Comparison of ENCODE assay signal across 1 cellular context in genomic region chr10:23171232-23171876, GRCh38.
TF ChIP-seq lines count a peak whose summit lies in the region.

No MANE protein-coding gene starts in this region.

TF ChIP-seq in HepG2, 621 proteins besides CTCF, POLR2A, EP300 and RAD21 (continued from another document and continues in another):
- TF ChIP-seq, protein P1, sequence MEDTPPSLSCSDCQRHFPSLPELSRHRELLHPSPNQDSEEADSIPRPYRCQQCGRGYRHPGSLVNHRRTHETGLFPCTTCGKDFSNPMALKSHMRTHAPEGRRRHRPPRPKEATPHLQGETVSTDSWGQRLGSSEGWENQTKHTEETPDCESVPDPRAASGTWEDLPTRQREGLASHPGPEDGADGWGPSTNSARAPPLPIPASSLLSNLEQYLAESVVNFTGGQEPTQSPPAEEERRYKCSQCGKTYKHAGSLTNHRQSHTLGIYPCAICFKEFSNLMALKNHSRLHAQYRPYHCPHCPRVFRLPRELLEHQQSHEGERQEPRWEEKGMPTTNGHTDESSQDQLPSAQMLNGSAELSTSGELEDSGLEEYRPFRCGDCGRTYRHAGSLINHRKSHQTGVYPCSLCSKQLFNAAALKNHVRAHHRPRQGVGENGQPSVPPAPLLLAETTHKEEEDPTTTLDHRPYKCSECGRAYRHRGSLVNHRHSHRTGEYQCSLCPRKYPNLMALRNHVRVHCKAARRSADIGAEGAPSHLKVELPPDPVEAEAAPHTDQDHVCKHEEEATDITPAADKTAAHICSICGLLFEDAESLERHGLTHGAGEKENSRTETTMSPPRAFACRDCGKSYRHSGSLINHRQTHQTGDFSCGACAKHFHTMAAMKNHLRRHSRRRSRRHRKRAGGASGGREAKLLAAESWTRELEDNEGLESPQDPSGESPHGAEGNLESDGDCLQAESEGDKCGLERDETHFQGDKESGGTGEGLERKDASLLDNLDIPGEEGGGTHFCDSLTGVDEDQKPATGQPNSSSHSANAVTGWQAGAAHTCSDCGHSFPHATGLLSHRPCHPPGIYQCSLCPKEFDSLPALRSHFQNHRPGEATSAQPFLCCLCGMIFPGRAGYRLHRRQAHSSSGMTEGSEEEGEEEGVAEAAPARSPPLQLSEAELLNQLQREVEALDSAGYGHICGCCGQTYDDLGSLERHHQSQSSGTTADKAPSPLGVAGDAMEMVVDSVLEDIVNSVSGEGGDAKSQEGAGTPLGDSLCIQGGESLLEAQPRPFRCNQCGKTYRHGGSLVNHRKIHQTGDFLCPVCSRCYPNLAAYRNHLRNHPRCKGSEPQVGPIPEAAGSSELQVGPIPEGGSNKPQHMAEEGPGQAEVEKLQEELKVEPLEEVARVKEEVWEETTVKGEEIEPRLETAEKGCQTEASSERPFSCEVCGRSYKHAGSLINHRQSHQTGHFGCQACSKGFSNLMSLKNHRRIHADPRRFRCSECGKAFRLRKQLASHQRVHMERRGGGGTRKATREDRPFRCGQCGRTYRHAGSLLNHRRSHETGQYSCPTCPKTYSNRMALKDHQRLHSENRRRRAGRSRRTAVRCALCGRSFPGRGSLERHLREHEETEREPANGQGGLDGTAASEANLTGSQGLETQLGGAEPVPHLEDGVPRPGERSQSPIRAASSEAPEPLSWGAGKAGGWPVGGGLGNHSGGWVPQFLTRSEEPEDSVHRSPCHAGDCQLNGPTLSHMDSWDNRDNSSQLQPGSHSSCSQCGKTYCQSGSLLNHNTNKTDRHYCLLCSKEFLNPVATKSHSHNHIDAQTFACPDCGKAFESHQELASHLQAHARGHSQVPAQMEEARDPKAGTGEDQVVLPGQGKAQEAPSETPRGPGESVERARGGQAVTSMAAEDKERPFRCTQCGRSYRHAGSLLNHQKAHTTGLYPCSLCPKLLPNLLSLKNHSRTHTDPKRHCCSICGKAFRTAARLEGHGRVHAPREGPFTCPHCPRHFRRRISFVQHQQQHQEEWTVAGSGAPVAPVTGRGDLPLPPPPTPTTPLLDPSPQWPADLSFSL (CRISPR knock-in tag; IDR thresholded peaks at IDR 0.05), result no peak
- TF ChIP-seq MYC (CRISPR knock-in tag; IDR thresholded peaks at IDR 0.05; ENCODE audit: borderline replicate concordance) (peak; percentile 52; the same call in 1 of the 2 replicates), MXD4 (CRISPR knock-in tag; IDR thresholded peaks at IDR 0.05) (no peak; the same call in 1 of the 2 replicates), SOX6 (IDR thresholded peaks at IDR 0.05) (no peak), SOX6 (CRISPR knock-in tag; IDR thresholded peaks at IDR 0.05) (no peak), ZNF530 (CRISPR knock-in tag; IDR thresholded peaks at IDR 0.05; ENCODE audit: low read depth) (no peak), BRD4 (CRISPR knock-in tag; IDR thresholded peaks at IDR 0.05) (no peak), ZNF34 (CRISPR knock-in tag; IDR thresholded peaks at IDR 0.05; ENCODE audit: borderline replicate concordance) (no peak), HOXA3 (CRISPR knock-in tag; IDR thresholded peaks at IDR 0.05) (no peak), HOXA9 (CRISPR knock-in tag; IDR thresholded peaks at IDR 0.05; ENCODE audit: borderline replicate concordance) (no peak), XBP1 (CRISPR knock-in tag; IDR thresholded peaks at IDR 0.05) (no peak), ZSCAN21 (CRISPR knock-in tag; IDR thresholded peaks at IDR 0.05; ENCODE audit: borderline replicate concordance) (no peak), ZNF775 (CRISPR knock-in tag; IDR thresholded peaks at IDR 0.05; ENCODE audit: borderline replicate concordance) (no peak), ZNF792 (CRISPR knock-in tag; IDR thresholded peaks at IDR 0.05) (no peak), CREB1 (IDR thresholded peaks at IDR 0.05) (no peak), CREB1 (CRISPR knock-in tag; IDR thresholded peaks at IDR 0.05) (no peak), SAP130 (CRISPR knock-in tag; IDR thresholded peaks at IDR 0.05; ENCODE audit: low read depth) (peak; percentile 32; the same call in 1 of the 2 replicates), AHR (CRISPR knock-in tag; IDR thresholded peaks at IDR 0.05) (peak; percentile 70; the same call in 1 of the 2 replicates), KDM5B (CRISPR knock-in tag; IDR thresholded peaks at IDR 0.05; ENCODE audit: borderline replicate concordance) (peak; percentile 33; the same call in 1 of the 2 replicates), SIX4 (CRISPR knock-in tag; IDR thresholded peaks at IDR 0.05) (no peak), DMAP1 (CRISPR knock-in tag; IDR thresholded peaks at IDR 0.05) (no peak), ZFAT (CRISPR knock-in tag; conservative IDR thresholded peaks at IDR 0.05) (no peak), HNRNPK (IDR thresholded peaks at IDR 0.05; ENCODE audit: low read depth, low read length, poor library complexity, severe bottlenecking) (no peak), ZNF124 (CRISPR knock-in tag; IDR thresholded peaks at IDR 0.05) (no peak), ZNF350 (CRISPR knock-in tag; IDR thresholded peaks at IDR 0.05; ENCODE audit: borderline replicate concordance, low read depth) (no peak), ZNF296 (CRISPR knock-in tag; conservative IDR thresholded peaks at IDR 0.05) (no peak), FIP1L1 (IDR thresholded peaks at IDR 0.05; ENCODE audit: borderline replicate concordance, insufficient read depth, low read depth, low read length) (no peak), HOXA7 (CRISPR knock-in tag; IDR thresholded peaks at IDR 0.05) (no peak)
- TF ChIP-seq, protein P2, sequence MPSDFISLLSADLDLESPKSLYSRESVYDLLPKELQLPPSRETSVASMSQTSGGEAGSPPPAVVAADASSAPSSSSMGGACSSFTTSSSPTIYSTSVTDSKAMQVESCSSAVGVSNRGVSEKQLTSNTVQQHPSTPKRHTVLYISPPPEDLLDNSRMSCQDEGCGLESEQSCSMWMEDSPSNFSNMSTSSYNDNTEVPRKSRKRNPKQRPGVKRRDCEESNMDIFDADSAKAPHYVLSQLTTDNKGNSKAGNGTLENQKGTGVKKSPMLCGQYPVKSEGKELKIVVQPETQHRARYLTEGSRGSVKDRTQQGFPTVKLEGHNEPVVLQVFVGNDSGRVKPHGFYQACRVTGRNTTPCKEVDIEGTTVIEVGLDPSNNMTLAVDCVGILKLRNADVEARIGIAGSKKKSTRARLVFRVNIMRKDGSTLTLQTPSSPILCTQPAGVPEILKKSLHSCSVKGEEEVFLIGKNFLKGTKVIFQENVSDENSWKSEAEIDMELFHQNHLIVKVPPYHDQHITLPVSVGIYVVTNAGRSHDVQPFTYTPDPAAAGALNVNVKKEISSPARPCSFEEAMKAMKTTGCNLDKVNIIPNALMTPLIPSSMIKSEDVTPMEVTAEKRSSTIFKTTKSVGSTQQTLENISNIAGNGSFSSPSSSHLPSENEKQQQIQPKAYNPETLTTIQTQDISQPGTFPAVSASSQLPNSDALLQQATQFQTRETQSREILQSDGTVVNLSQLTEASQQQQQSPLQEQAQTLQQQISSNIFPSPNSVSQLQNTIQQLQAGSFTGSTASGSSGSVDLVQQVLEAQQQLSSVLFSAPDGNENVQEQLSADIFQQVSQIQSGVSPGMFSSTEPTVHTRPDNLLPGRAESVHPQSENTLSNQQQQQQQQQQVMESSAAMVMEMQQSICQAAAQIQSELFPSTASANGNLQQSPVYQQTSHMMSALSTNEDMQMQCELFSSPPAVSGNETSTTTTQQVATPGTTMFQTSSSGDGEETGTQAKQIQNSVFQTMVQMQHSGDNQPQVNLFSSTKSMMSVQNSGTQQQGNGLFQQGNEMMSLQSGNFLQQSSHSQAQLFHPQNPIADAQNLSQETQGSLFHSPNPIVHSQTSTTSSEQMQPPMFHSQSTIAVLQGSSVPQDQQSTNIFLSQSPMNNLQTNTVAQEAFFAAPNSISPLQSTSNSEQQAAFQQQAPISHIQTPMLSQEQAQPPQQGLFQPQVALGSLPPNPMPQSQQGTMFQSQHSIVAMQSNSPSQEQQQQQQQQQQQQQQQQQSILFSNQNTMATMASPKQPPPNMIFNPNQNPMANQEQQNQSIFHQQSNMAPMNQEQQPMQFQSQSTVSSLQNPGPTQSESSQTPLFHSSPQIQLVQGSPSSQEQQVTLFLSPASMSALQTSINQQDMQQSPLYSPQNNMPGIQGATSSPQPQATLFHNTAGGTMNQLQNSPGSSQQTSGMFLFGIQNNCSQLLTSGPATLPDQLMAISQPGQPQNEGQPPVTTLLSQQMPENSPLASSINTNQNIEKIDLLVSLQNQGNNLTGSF (CRISPR knock-in tag; IDR thresholded peaks at IDR 0.05), result peak; percentile 58; the same call in 1 of the 2 replicates
- TF ChIP-seq, protein P3, sequence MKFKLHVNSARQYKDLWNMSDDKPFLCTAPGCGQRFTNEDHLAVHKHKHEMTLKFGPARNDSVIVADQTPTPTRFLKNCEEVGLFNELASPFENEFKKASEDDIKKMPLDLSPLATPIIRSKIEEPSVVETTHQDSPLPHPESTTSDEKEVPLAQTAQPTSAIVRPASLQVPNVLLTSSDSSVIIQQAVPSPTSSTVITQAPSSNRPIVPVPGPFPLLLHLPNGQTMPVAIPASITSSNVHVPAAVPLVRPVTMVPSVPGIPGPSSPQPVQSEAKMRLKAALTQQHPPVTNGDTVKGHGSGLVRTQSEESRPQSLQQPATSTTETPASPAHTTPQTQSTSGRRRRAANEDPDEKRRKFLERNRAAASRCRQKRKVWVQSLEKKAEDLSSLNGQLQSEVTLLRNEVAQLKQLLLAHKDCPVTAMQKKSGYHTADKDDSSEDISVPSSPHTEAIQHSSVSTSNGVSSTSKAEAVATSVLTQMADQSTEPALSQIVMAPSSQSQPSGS (CRISPR knock-in tag; IDR thresholded peaks at IDR 0.05), result no peak
- TF ChIP-seq, protein P4, sequence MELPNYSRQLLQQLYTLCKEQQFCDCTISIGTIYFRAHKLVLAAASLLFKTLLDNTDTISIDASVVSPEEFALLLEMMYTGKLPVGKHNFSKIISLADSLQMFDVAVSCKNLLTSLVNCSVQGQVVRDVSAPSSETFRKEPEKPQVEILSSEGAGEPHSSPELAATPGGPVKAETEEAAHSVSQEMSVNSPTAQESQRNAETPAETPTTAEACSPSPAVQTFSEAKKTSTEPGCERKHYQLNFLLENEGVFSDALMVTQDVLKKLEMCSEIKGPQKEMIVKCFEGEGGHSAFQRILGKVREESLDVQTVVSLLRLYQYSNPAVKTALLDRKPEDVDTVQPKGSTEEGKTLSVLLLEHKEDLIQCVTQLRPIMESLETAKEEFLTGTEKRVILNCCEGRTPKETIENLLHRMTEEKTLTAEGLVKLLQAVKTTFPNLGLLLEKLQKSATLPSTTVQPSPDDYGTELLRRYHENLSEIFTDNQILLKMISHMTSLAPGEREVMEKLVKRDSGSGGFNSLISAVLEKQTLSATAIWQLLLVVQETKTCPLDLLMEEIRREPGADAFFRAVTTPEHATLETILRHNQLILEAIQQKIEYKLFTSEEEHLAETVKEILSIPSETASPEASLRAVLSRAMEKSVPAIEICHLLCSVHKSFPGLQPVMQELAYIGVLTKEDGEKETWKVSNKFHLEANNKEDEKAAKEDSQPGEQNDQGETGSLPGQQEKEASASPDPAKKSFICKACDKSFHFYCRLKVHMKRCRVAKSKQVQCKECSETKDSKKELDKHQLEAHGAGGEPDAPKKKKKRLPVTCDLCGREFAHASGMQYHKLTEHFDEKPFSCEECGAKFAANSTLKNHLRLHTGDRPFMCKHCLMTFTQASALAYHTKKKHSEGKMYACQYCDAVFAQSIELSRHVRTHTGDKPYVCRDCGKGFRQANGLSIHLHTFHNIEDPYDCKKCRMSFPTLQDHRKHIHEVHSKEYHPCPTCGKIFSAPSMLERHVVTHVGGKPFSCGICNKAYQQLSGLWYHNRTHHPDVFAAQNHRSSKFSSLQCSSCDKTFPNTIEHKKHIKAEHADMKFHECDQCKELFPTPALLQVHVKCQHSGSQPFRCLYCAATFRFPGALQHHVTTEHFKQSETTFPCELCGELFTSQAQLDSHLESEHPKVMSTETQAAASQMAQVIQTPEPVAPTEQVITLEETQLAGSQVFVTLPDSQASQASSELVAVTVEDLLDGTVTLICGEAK (IDR thresholded peaks at IDR 0.05), result no peak
- TF ChIP-seq, protein P4 (CRISPR knock-in tag; IDR thresholded peaks at IDR 0.05), result peak; percentile 65
- TF ChIP-seq, protein P5, sequence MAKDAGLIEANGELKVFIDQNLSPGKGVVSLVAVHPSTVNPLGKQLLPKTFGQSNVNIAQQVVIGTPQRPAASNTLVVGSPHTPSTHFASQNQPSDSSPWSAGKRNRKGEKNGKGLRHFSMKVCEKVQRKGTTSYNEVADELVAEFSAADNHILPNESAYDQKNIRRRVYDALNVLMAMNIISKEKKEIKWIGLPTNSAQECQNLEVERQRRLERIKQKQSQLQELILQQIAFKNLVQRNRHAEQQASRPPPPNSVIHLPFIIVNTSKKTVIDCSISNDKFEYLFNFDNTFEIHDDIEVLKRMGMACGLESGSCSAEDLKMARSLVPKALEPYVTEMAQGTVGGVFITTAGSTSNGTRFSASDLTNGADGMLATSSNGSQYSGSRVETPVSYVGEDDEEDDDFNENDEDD (CRISPR knock-in tag; IDR thresholded peaks at IDR 0.05; ENCODE audit: borderline replicate concordance), result no peak
- TF ChIP-seq, protein P6, sequence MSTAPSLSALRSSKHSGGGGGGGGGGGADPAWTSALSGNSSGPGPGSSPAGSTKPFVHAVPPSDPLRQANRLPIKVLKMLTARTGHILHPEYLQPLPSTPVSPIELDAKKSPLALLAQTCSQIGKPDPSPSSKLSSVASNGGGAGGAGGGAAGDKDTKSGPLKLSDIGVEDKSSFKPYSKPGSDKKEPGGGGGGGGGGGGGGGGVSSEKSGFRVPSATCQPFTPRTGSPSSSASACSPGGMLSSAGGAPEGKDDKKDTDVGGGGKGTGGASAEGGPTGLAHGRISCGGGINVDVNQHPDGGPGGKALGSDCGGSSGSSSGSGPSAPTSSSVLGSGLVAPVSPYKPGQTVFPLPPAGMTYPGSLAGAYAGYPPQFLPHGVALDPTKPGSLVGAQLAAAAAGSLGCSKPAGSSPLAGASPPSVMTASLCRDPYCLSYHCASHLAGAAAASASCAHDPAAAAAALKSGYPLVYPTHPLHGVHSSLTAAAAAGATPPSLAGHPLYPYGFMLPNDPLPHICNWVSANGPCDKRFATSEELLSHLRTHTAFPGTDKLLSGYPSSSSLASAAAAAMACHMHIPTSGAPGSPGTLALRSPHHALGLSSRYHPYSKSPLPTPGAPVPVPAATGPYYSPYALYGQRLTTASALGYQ (CRISPR knock-in tag; IDR thresholded peaks at IDR 0.05), result no peak
